ENCODE assay signal across 9 cellular contexts in the genomic region with DNA sequence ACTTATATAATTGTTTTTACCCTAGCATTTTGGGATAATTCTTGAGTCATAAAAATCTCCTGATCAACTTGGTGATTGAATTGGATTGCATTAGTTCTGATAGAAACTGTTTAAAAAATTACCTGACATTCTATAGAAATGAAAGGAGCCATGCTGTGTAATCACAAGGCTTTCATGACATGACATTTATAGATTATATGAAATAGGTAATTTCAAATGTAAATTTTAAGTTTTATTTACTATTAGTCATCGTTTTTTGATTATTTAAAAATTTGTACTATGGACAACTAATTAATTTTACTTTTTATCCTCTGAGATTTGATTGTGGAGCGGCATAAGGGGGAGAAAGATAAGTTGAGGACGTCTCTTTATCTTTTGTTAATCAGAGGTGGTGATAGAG. TPM values are rescaled to one million over a fixed set of nuclear protein-coding genes. Genes with fewer than 3 reads are reported as not detected.
A peak's percentile ranks its signal among the peaks of the same experiment; 100 is the strongest.
DNase-seq lines count a peak whose midpoint lies in the region; ATAC-seq and TF ChIP-seq lines count a peak whose summit lies in the region.
"Had no signal": no experiment of that assay in that cellular context is flagged by ENCODE, and none has a peak within 500 bp of the region (broad histone marks: within the 10 kb centered on the region; RNA-seq: fewer than 3 reads in every experiment).

No MANE protein-coding gene starts in this region.

- H2AFZ ChIP-seq in KMS-11 (ENCODE audit: low read depth) = no peak overlapping the region

- H3K36me3 ChIP-seq in KMS-11 (ENCODE audit: insufficient read depth) (peaks cover 61% of the 10 kb centered on the region), spleen (peaks cover 7 to 75% (median 49%) of the 10 kb centered on the region in 6 donors)

- peak overlapping the region; percentile 73 for H3K27ac Mint-ChIP-seq in activated T-helper 1 cell treated with anti-CD3 and anti-CD28 coated beads, Interleukin-12 subunit alpha, Interleukin-12 subunit beta, Interleukin-2, Interleukin-4 antibody, amounts not matched to agents 30 ng/mL and 10 ng/mL and 1 ng/mL, durations not matched to agents 14 hours and 24 hours and 36 hours

- H3K9me3 Mint-ChIP-seq in activated T-helper 1 cell treated with anti-CD3 and anti-CD28 coated beads, Interleukin-12 subunit alpha, Interleukin-12 subunit beta, Interleukin-2, Interleukin-4 antibody, amounts not matched to agents 30 ng/mL and 10 ng/mL and 1 ng/mL, durations not matched to agents 14 hours and 24 hours and 36 hours = no peaks in the 10 kb centered on the region

- no peak for TF ChIP-seq POLR2A in spleen (IDR thresholded peaks at IDR 0.05)

- peak overlapping the region; percentile 70 for H3K4me3 Mint-ChIP-seq in activated T-helper 1 cell treated with anti-CD3 and anti-CD28 coated beads, Interleukin-12 subunit alpha, Interleukin-12 subunit beta, Interleukin-2, Interleukin-4 antibody, amounts not matched to agents 30 ng/mL and 10 ng/mL and 1 ng/mL, durations not matched to agents 14 hours and 24 hours and 36 hours

- H3K9ac ChIP-seq in KMS-11 = peak overlapping the region; percentile 98

- 55 to 68% (median 62%) methylated on average over 3 of the region's 3 CpGs for WGBS in spleen, 5 donors

- intact Hi-C loops in activated T-helper 1 cell treated with anti-CD3 and anti-CD28 coated beads, Interleukin-12 subunit alpha, Interleukin-12 subunit beta, Interleukin-2, Interleukin-4 antibody, amounts not matched to agents 30 ng/mL and 10 ng/mL and 1 ng/mL, durations not matched to agents 14 hours and 24 hours and 36 hours (cut with micrococcal nuclease) = loop anchor here (10.0 kb wide), 1 partner anchor 1953 kb away; a partner anchor contains a TSS
- intact Hi-C loops in spleen (cut with DNase I; ENCODE audit: low total_unique reads) = no loop called here

- peak overlapping the region; percentile 88 for H3K4me2 ChIP-seq in KMS-11

- H3K79me2 ChIP-seq in KMS-11 (ENCODE audit: insufficient read depth, low read depth) = peaks cover 99% of the 10 kb centered on the region

- ATAC-seq in foreskin keratinocyte (no peak), GM18498 (IDR thresholded peaks at IDR 0.05; ENCODE audit: unreplicated experiment) (no peak)

- no peaks in the 10 kb centered on the region for H3K9me3 ChIP-seq in spleen

- no peaks in the 10 kb centered on the region for H3K27me3 ChIP-seq in KMS-11 (ENCODE audit: insufficient read depth, low read depth)
- H3K27me3 ChIP-seq in foreskin keratinocyte = no peaks in the 10 kb centered on the region
- H3K27me3 ChIP-seq in spleen (replicated peaks in 1 of 7) = no peaks in the 10 kb centered on the region

- peaks cover 67% of the 10 kb centered on the region for H3K4me1 Mint-ChIP-seq in activated T-helper 1 cell treated with anti-CD3 and anti-CD28 coated beads, Interleukin-12 subunit alpha, Interleukin-12 subunit beta, Interleukin-2, Interleukin-4 antibody, amounts not matched to agents 30 ng/mL and 10 ng/mL and 1 ng/mL, durations not matched to agents 14 hours and 24 hours and 36 hours (ENCODE audit: low read depth)

- H3K4me1 ChIP-seq in KMS-11 (ENCODE audit: low read depth, poor library complexity, severe bottlenecking) = peaks cover 72% of the 10 kb centered on the region
- peaks cover 36% of the 10 kb centered on the region for H3K4me1 ChIP-seq in foreskin keratinocyte
- peaks cover 54 to 82% (median 76%) of the 10 kb centered on the region in 6 donors for H3K4me1 ChIP-seq in spleen

- TF ChIP-seq CTCF in KMS-11 (conservative IDR thresholded peaks at IDR 0.05; ENCODE audit: low read depth, low read length) (no peak), foreskin keratinocyte (conservative IDR thresholded peaks at IDR 0.05) (no peak), spleen (IDR thresholded peaks at IDR 0.05 in 8 of 11, conservative IDR thresholded peaks at IDR 0.05 in 3 of 11) (no peak), GM20000 (IDR thresholded peaks at IDR 0.05; ENCODE audit: extremely low read depth, missing control alignments) (no peak)

- peaks cover 15% of the 10 kb centered on the region for H4K20me1 ChIP-seq in KMS-11 (ENCODE audit: insufficient read depth)

- H3K4me3 ChIP-seq in KMS-11 (IDR thresholded peaks at IDR 0.05; ENCODE audit: insufficient read depth, low read depth, low read length) (no peak overlapping the region), spleen (peak overlapping the region in 3 of 8 donors; percentile 51 to 92 (median 68))

- DNase-seq in activated T-helper 1 cell treated with anti-CD3 and anti-CD28 coated beads, Interleukin-12 subunit alpha, Interleukin-12 subunit beta, Interleukin-2, Interleukin-4 antibody, amounts not matched to agents 30 ng/mL and 10 ng/mL and 1 ng/mL, durations not matched to agents 14 hours and 24 hours and 36 hours (ENCODE audit: low spot score) = no peak
- DNase-seq in foreskin keratinocyte (no peak), spleen (no peak), 8988T (no peak), GM20000 (ENCODE audit: low spot score) (no peak)
- DNase-seq: NCI-H1092 treated with DMSO at 0.1 percent for 48 hours; stimulated activated CD4-positive, alpha-beta T cell treated with anti-CD3 and anti-CD28 coated beads, Interleukin-2, amount 100 ng/mL, for 48 hours had no signal

- peak overlapping the region; percentile 95; the same call in 1 of the 2 replicates for H3K27ac ChIP-seq in KMS-11
- peak overlapping the region; percentile 94 for H3K27ac ChIP-seq in foreskin keratinocyte
- H3K27ac ChIP-seq in spleen = peak overlapping the region in 6 of 8 donors; percentile 4 to 100 (median 100)

- H3K27me3 Mint-ChIP-seq in activated T-helper 1 cell treated with anti-CD3 and anti-CD28 coated beads, Interleukin-12 subunit alpha, Interleukin-12 subunit beta, Interleukin-2, Interleukin-4 antibody, amounts not matched to agents 30 ng/mL and 10 ng/mL and 1 ng/mL, durations not matched to agents 14 hours and 24 hours and 36 hours (ENCODE audit: insufficient read depth) = no peaks in the 10 kb centered on the region

- peaks cover 68% of the 10 kb centered on the region for H3K36me3 Mint-ChIP-seq in activated T-helper 1 cell treated with anti-CD3 and anti-CD28 coated beads, Interleukin-12 subunit alpha, Interleukin-12 subunit beta, Interleukin-2, Interleukin-4 antibody, amounts not matched to agents 30 ng/mL and 10 ng/mL and 1 ng/mL, durations not matched to agents 14 hours and 24 hours and 36 hours (ENCODE audit: low read depth)

RNA-seq across cellular contexts. Expression of a gene that starts 12.3 kb away (rescaled TPM):
- 102 and 104 TPM in 2 replicates for total RNA-seq in activated T-helper 1 cell treated with anti-CD3 and anti-CD28 coated beads, Interleukin-12 subunit alpha, Interleukin-12 subunit beta, Interleukin-2, Interleukin-4 antibody, amounts not matched to agents 30 ng/mL and 10 ng/mL and 1 ng/mL, durations not matched to agents 14 hours and 24 hours and 36 hours
- 43.6 and 57.5 TPM in 2 replicates for total RNA-seq in foreskin keratinocyte
- 12.9 and 13.7 TPM in 2 replicates for polyA plus RNA-seq in foreskin keratinocyte
- total RNA-seq in spleen = 100 to 1,000 TPM; 160 to 232 (median 204) TPM
- 10 to 100 TPM; 37.3 to 44.0 (median 43.2) TPM for polyA plus RNA-seq in spleen
